ENCODE assay signal across 1 cellular context in genomic region chr1:67831850-67832513, GRCh38.
TF ChIP-seq lines count a peak whose summit lies in the region.

No MANE protein-coding gene starts in this region.

TF ChIP-seq in K562, 482 proteins besides CTCF, POLR2A, EP300 and RAD21 (continued from another document and continues in another):
- TF ChIP-seq MGA (IDR thresholded peaks at IDR 0.05) (peak; percentile 72), ZNF449 (CRISPR knock-in tag; IDR thresholded peaks at IDR 0.05) (no peak), USF1 (CRISPR knock-in tag; IDR thresholded peaks at IDR 0.05) (peak; percentile 68), GABPA (tag; conservative IDR thresholded peaks at IDR 0.05; ENCODE audit: low read depth) (peak; percentile 13; the same call in 1 of the 2 replicates), YY1 (IDR thresholded peaks at IDR 0.05; ENCODE audit: borderline replicate concordance in 1 of 3, control insufficient read depth in 1 of 3, extremely low read depth in 1 of 3, insufficient read depth in 3 of 3, insufficient read length in 1 of 3, insufficient replicate concordance in 2 of 3, low read depth in 1 of 3, low read length in 2 of 3) (peak in 2 of 3 experiments; percentile 17 to 79), MXI1 (IDR thresholded peaks at IDR 0.05; ENCODE audit: low read depth, low read length) (no peak), ZFX (CRISPR knock-in tag; IDR thresholded peaks at IDR 0.05) (peak; percentile 40; the same call in 1 of the 2 replicates), ETV5 (CRISPR knock-in tag; IDR thresholded peaks at IDR 0.05; ENCODE audit: low read depth) (0 out of 2 replicates have a peak, but pooled peaks have one; percentile 32), ZNF134 (CRISPR knock-in tag; conservative IDR thresholded peaks at IDR 0.05) (no peak), EGR1 (conservative IDR thresholded peaks at IDR 0.05) (0 out of 2 replicates have a peak, but pooled peaks have one; percentile 12), L3MBTL2 (IDR thresholded peaks at IDR 0.05) (peak; percentile 76), KDM1A (IDR thresholded peaks at IDR 0.05) (peak; percentile 26 to 55; a peak in 1 of 4 replicates), POU5F1 (IDR thresholded peaks at IDR 0.05; ENCODE audit: borderline replicate concordance, low read depth, low read length, partially characterized antibody) (no peak), RBM22 (IDR thresholded peaks at IDR 0.05; ENCODE audit: low read depth, low read length, poor library complexity, severe bottlenecking) (no peak), E2F6 (IDR thresholded peaks at IDR 0.05; ENCODE audit: borderline replicate concordance in 1 of 2, extremely low read depth in 1 of 2, insufficient read depth in 1 of 2, insufficient read length in 1 of 2, low read depth in 1 of 2, low read length in 1 of 2, poor library complexity in 1 of 2, severe bottlenecking in 1 of 2) (peak in 1 of 2 experiments; percentile 6), SPI1 (IDR thresholded peaks at IDR 0.05; ENCODE audit: borderline replicate concordance, low read depth, low read length) (peak; percentile 49; the same call in 1 of the 2 replicates), TCF15 (CRISPR knock-in tag; IDR thresholded peaks at IDR 0.05) (no peak), ETV1 (tag; conservative IDR thresholded peaks at IDR 0.05; ENCODE audit: low read depth) (peak; percentile 49; the same call in 1 of the 2 replicates), MYC (IDR thresholded peaks at IDR 0.05; ENCODE audit: low read depth, low read length) (peak; percentile 37; the same call in 1 of the 2 replicates), MYC (CRISPR knock-in tag; IDR thresholded peaks at IDR 0.05; ENCODE audit: borderline replicate concordance, low read depth) (no peak), MAZ (CRISPR knock-in tag; conservative IDR thresholded peaks at IDR 0.05 in 1 of 2, IDR thresholded peaks at IDR 0.05 in 1 of 2) (peak in 1 of 2 experiments; percentile 13; a peak in 1 of 4 replicates), ZNF707 (CRISPR knock-in tag; conservative IDR thresholded peaks at IDR 0.05) (no peak), NFXL1 (CRISPR knock-in tag; IDR thresholded peaks at IDR 0.05) (no peak), CREBBP (IDR thresholded peaks at IDR 0.05; ENCODE audit: low read depth, low read length) (no peak), ELF1 (tag; IDR thresholded peaks at IDR 0.05) (peak; percentile 50), ZFP36 (IDR thresholded peaks at IDR 0.05; ENCODE audit: low read depth, low read length, partially characterized antibody) (peak; percentile 31), CBX8 (IDR thresholded peaks at IDR 0.05; ENCODE audit: borderline replicate concordance, extremely low read depth, low read depth, low read length, poor library complexity, severe bottlenecking) (no peak), CXXC5 (CRISPR knock-in tag; IDR thresholded peaks at IDR 0.05) (peak; percentile 17; the same call in 1 of the 2 replicates)
- TF ChIP-seq, protein P1, sequence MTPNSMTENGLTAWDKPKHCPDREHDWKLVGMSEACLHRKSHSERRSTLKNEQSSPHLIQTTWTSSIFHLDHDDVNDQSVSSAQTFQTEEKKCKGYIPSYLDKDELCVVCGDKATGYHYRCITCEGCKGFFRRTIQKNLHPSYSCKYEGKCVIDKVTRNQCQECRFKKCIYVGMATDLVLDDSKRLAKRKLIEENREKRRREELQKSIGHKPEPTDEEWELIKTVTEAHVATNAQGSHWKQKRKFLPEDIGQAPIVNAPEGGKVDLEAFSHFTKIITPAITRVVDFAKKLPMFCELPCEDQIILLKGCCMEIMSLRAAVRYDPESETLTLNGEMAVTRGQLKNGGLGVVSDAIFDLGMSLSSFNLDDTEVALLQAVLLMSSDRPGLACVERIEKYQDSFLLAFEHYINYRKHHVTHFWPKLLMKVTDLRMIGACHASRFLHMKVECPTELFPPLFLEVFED (CRISPR knock-in tag; conservative IDR thresholded peaks at IDR 0.05) = no peak
- TF ChIP-seq, protein P2, sequence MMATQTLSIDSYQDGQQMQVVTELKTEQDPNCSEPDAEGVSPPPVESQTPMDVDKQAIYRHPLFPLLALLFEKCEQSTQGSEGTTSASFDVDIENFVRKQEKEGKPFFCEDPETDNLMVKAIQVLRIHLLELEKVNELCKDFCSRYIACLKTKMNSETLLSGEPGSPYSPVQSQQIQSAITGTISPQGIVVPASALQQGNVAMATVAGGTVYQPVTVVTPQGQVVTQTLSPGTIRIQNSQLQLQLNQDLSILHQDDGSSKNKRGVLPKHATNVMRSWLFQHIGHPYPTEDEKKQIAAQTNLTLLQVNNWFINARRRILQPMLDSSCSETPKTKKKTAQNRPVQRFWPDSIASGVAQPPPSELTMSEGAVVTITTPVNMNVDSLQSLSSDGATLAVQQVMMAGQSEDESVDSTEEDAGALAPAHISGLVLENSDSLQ (IDR thresholded peaks at IDR 0.05) = 0 out of 2 replicates have a peak, but pooled peaks have one; percentile 15
- TF ChIP-seq, protein P3, sequence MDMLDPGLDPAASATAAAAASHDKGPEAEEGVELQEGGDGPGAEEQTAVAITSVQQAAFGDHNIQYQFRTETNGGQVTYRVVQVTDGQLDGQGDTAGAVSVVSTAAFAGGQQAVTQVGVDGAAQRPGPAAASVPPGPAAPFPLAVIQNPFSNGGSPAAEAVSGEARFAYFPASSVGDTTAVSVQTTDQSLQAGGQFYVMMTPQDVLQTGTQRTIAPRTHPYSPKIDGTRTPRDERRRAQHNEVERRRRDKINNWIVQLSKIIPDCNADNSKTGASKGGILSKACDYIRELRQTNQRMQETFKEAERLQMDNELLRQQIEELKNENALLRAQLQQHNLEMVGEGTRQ (CRISPR knock-in tag; IDR thresholded peaks at IDR 0.05) = peak; percentile 33; the same call in 1 of the 2 replicates
- TF ChIP-seq, protein P4, sequence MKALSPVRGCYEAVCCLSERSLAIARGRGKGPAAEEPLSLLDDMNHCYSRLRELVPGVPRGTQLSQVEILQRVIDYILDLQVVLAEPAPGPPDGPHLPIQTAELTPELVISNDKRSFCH (CRISPR knock-in tag; IDR thresholded peaks at IDR 0.05) = no peak
- TF ChIP-seq, protein P4 (tag; IDR thresholded peaks at IDR 0.05) = 0 out of 2 replicates have a peak, but pooled peaks have one; percentile 31
